10 cellular contexts compared by ENCODE assay signal in the genomic region with DNA sequence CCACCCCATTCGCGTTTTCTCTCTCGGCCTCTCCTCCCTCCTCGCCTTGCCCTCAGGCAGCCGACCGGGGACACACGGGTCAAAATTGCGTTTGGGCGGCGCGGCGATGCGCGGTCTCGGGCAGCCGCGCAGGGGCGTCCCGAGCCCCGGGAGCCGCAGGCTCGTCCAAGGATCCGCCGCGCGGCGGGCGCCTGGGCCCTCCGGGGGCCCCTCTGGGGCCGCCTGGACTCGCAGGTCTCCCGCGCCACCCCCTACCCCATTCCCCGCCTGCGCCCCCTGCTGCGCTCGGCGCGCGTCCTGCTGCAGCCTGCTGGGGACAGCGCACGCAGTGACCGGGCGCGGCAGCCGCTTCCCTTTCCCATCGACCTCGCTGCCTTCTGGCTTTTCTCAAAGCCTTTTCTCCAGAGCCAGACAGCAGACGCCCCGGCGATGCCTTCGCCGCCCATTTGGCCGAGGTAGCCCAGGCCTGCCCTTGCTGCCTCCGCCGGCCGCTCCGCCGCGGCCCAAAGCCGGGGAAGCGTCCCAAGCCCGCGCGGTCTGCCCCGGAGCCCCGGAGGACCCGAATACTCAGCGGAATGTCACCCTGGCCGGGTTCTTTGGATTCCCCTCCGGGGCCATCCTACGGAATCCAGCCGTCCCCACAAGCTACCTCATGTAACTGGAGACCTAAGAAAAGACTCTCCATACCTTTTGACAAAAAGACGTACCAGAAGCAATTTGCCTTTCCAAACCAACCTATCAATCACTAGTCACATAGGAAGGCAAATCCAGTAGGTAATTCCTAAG. TPM values are rescaled to one million over a fixed set of nuclear protein-coding genes. Genes with fewer than 3 reads are reported as not detected.
DNase-seq lines count a peak whose midpoint lies in the region; ATAC-seq and TF ChIP-seq lines count a peak whose summit lies in the region.
"Had no signal": no experiment of that assay in that cellular context is flagged by ENCODE, and none has a peak within 500 bp of the region (broad histone marks: within the 10 kb centered on the region; RNA-seq: fewer than 3 reads in every experiment).

No MANE protein-coding gene starts in this region.

- H3K36me3 ChIP-seq in brain microvascular endothelial cell (replicated peaks) (no peaks in the 10 kb centered on the region), testis (ENCODE audit: low read depth, missing control alignments) (no peaks in the 10 kb centered on the region)

- TF ChIP-seq POLR2A in testis (IDR thresholded peaks at IDR 0.05), result no peak

- H3K27ac ChIP-seq in brain microvascular endothelial cell (no peak overlapping the region), testis (no peak overlapping the region)
- H3K27ac ChIP-seq: KMS-11 had no signal

- H3K4me3 ChIP-seq in brain microvascular endothelial cell (ENCODE audit: low read depth, low read length) (peak overlapping the region; percentile 45), testis (peak overlapping the region; percentile 54 to 61)

- DNase-seq in NCI-H82 (lab: John Stamatoyannopoulos, UW) (peak; percentile 55), NCI-H82 treated with DMSO at 0.1 percent for 48 hours (lab: John Stamatoyannopoulos, UW; ENCODE audit: unreplicated experiment) (no peak), brain microvascular endothelial cell (no peak), left kidney (ENCODE audit: low read depth, low spot score) (peak; percentile 71), testis (peak; percentile 50), NOMO-1 (lab: John Stamatoyannopoulos, UW; ENCODE audit: unreplicated experiment in 2 of 2) (no peak)
- no peak for DNase-seq in effector CD4-positive, alpha-beta T cell

- 2 to 13% methylated on average over 8 to 74 of the region's 74 CpGs for WGBS in testis, 2 donors

- H3K27me3 ChIP-seq in brain microvascular endothelial cell (replicated peaks), result peaks cover 46% of the 10 kb centered on the region
- no peaks in the 10 kb centered on the region for H3K27me3 ChIP-seq in testis

- in situ Hi-C loops in brain microvascular endothelial cell (cut with HindIII; ENCODE audit: low pct_ligation_motif_present, low sequenced_read_pairs), result no loop called here

- no peaks in the 10 kb centered on the region for H3K9me3 ChIP-seq in testis

- intact Hi-C loops in testis (cut with DNase I; ENCODE audit: low total_unique reads), result no loop called here

- TF ChIP-seq CTCF in brain microvascular endothelial cell (IDR thresholded peaks at IDR 0.05; ENCODE audit: low read depth, low read length, missing control alignments) (no peak), testis (IDR thresholded peaks at IDR 0.05) (no peak)

- no peaks in the 10 kb centered on the region for H3K4me1 ChIP-seq in testis

- ATAC-seq in GM19023 (IDR thresholded peaks at IDR 0.05; ENCODE audit: unreplicated experiment), result no peak

RNA-seq across cellular contexts. Expression of a gene that starts 16.5 kb away (rescaled TPM):
- 1 to 10 TPM in 1 of 2 donors, under 1 TPM in 1; 0.93 to 1.9 TPM for total RNA-seq in testis
- 3.1 TPM for polyA plus RNA-seq in testis (ENCODE audit: insufficient read depth, low read depth, low replicate concordance)
- polyA plus RNA-seq: adipose tissue had no signal

Comparison
In these comparisons a context has a peak if more than half of its experiments do, and no peak if none do; other contexts are left out.
1. DNase-seq: peak in NCI-H82 (single experiment), left kidney (single experiment) and testis (single experiment); none in NCI-H82 treated with DMSO at 0.1 percent for 48 hours (single experiment), brain microvascular endothelial cell (single experiment), effector CD4-positive, alpha-beta T cell (single experiment) and NOMO-1 (0 of 2).